Comparison of ENCODE assay signal across 1 cellular context in genomic region chr12:64739778-64740177, GRCh38.
TF ChIP-seq lines count a peak whose summit lies in the region.

No MANE protein-coding gene starts in this region.

TF ChIP-seq in GM12878, 131 proteins besides CTCF, POLR2A, EP300 and RAD21:
- TF ChIP-seq HCFC1 (IDR thresholded peaks at IDR 0.05; ENCODE audit: low read length) (no peak), ZBTB40 (IDR thresholded peaks at IDR 0.05; ENCODE audit: borderline replicate concordance) (peak; percentile 57)
